In genomic region chr2:166773268-166773949, GRCh38 we compare ENCODE assay signal across 22 cellular contexts.
"Had no signal": no experiment of that assay in that cellular context is flagged by ENCODE, and none has a peak within 500 bp of the region (broad histone marks: within the 10 kb centered on the region; RNA-seq: fewer than 3 reads in every experiment).

No MANE protein-coding gene starts in this region.

- H3K9me3 Mint-ChIP-seq: activated CD4-positive, alpha-beta T cell treated with anti-CD3 and anti-CD28 coated beads, Interleukin-2, amount 10 ng/mL, durations not matched to agents 7 days and 5 days; activated naive CD4-positive, alpha-beta T cell treated with anti-CD3 and anti-CD28 coated beads, Interleukin-2, amount 10 ng/mL, durations not matched to agents 7 days and 5 days; stimulated activated naive CD8-positive, alpha-beta T cell treated with anti-CD3 and anti-CD28 coated beads, Interleukin-15, amount 100 ng/mL, for 72 hours had no signal

- H3K27ac ChIP-seq: heart right ventricle, lower lobe of right lung, right lobe of liver, skin epidermis, tibial artery, uterus had no signal

- H3K27me3 ChIP-seq: heart right ventricle, right lobe of liver, tibial artery, uterus had no signal

- H3K4me3 ChIP-seq: heart right ventricle, lower lobe of right lung, right lobe of liver, skin epidermis, tibial artery, uterus had no signal

- H3K27ac Mint-ChIP-seq: activated CD4-positive, alpha-beta T cell treated with anti-CD3 and anti-CD28 coated beads, Interleukin-2, amount 10 ng/mL, durations not matched to agents 7 days and 5 days; activated CD8-positive, alpha-beta memory T cell treated with anti-CD3 and anti-CD28 coated beads, Interleukin-2, amount 10 ng/mL, durations not matched to agents 7 days and 5 days; activated CD8-positive, alpha-beta T cell treated with anti-CD3 and anti-CD28 coated beads for 36 hours; activated naive CD4-positive, alpha-beta T cell treated with anti-CD3 and anti-CD28 coated beads, Interleukin-2, amount 10 ng/mL, durations not matched to agents 7 days and 5 days; immature natural killer cell; naive B cell; stimulated activated effector memory CD8-positive, alpha-beta T cell treated with anti-CD3 and anti-CD28 coated beads, Interleukin-12 subunit alpha, Interleukin-12 subunit beta, amount 100 ng/mL, for 72 hours had no signal

- H3K4me1 ChIP-seq: heart right ventricle, lower lobe of right lung, right lobe of liver, tibial artery, uterus had no signal

- H3K36me3 Mint-ChIP-seq: activated CD8-positive, alpha-beta memory T cell treated with anti-CD3 and anti-CD28 coated beads, Interleukin-2, amount 10 ng/mL, durations not matched to agents 7 days and 5 days; activated naive CD4-positive, alpha-beta T cell treated with anti-CD3 and anti-CD28 coated beads, Interleukin-2, amount 10 ng/mL, durations not matched to agents 7 days and 5 days; naive B cell; stimulated activated effector memory CD8-positive, alpha-beta T cell treated with anti-CD3 and anti-CD28 coated beads, Interleukin-12 subunit alpha, Interleukin-12 subunit beta, amount 100 ng/mL, for 72 hours had no signal

- H3K9me3 ChIP-seq: right lobe of liver, tibial artery, uterus had no signal

- DNase-seq: activated CD4-positive, alpha-beta T cell treated with anti-CD3 and anti-CD28 coated beads, Interleukin-2, amount 10 ng/mL, durations not matched to agents 7 days and 5 days; activated CD8-positive, alpha-beta memory T cell treated with anti-CD3 and anti-CD28 coated beads, Interleukin-2, amount 10 ng/mL, durations not matched to agents 7 days and 5 days; activated CD8-positive, alpha-beta T cell treated with anti-CD3 and anti-CD28 coated beads for 36 hours; activated effector memory CD4-positive, alpha-beta T cell treated with anti-CD3 and anti-CD28 coated beads, Interleukin-2, amount 50 U/mL, for 16 hours; activated naive CD4-positive, alpha-beta T cell treated with anti-CD3 and anti-CD28 coated beads, Interleukin-2, amount 10 ng/mL, durations not matched to agents 7 days and 5 days; activated T-cell treated with anti-CD3 and anti-CD28 coated beads for 4 hours; amygdala; cortex of kidney; heart right ventricle; immature natural killer cell; lower lobe of right lung; naive B cell; nucleus accumbens; right lobe of liver; stimulated activated CD4-positive, alpha-beta T cell treated with anti-CD3 and anti-CD28 coated beads, Interleukin-1b, Interleukin-23, amount 100 ng/mL, for 48 hours; stimulated activated naive CD8-positive, alpha-beta T cell treated with anti-CD3 and anti-CD28 coated beads, Interleukin-15, amount 100 ng/mL, for 72 hours; tibial artery; uterus had no signal

- H3K36me3 ChIP-seq: heart right ventricle, lower lobe of right lung, right lobe of liver, tibial artery, uterus had no signal

- H3K4me3 Mint-ChIP-seq: activated CD4-positive, alpha-beta T cell treated with anti-CD3 and anti-CD28 coated beads, Interleukin-2, amount 10 ng/mL, durations not matched to agents 7 days and 5 days; activated CD8-positive, alpha-beta memory T cell treated with anti-CD3 and anti-CD28 coated beads, Interleukin-2, amount 10 ng/mL, durations not matched to agents 7 days and 5 days; activated CD8-positive, alpha-beta T cell treated with anti-CD3 and anti-CD28 coated beads for 36 hours; activated naive CD4-positive, alpha-beta T cell treated with anti-CD3 and anti-CD28 coated beads, Interleukin-2, amount 10 ng/mL, durations not matched to agents 7 days and 5 days; immature natural killer cell; naive B cell; stimulated activated effector memory CD8-positive, alpha-beta T cell treated with anti-CD3 and anti-CD28 coated beads, Interleukin-12 subunit alpha, Interleukin-12 subunit beta, amount 100 ng/mL, for 72 hours; stimulated activated naive CD8-positive, alpha-beta T cell treated with anti-CD3 and anti-CD28 coated beads, Interleukin-15, amount 100 ng/mL, for 72 hours had no signal

- H3K4me1 Mint-ChIP-seq: activated CD4-positive, alpha-beta T cell treated with anti-CD3 and anti-CD28 coated beads, Interleukin-2, amount 10 ng/mL, durations not matched to agents 7 days and 5 days; activated CD8-positive, alpha-beta memory T cell treated with anti-CD3 and anti-CD28 coated beads, Interleukin-2, amount 10 ng/mL, durations not matched to agents 7 days and 5 days; activated naive CD4-positive, alpha-beta T cell treated with anti-CD3 and anti-CD28 coated beads, Interleukin-2, amount 10 ng/mL, durations not matched to agents 7 days and 5 days; immature natural killer cell; stimulated activated effector memory CD8-positive, alpha-beta T cell treated with anti-CD3 and anti-CD28 coated beads, Interleukin-12 subunit alpha, Interleukin-12 subunit beta, amount 100 ng/mL, for 72 hours; stimulated activated naive CD8-positive, alpha-beta T cell treated with anti-CD3 and anti-CD28 coated beads, Interleukin-15, amount 100 ng/mL, for 72 hours had no signal

- H3K27me3 Mint-ChIP-seq: activated CD4-positive, alpha-beta T cell treated with anti-CD3 and anti-CD28 coated beads, Interleukin-2, amount 10 ng/mL, durations not matched to agents 7 days and 5 days; activated CD8-positive, alpha-beta memory T cell treated with anti-CD3 and anti-CD28 coated beads, Interleukin-2, amount 10 ng/mL, durations not matched to agents 7 days and 5 days; activated CD8-positive, alpha-beta T cell treated with anti-CD3 and anti-CD28 coated beads for 36 hours; activated naive CD4-positive, alpha-beta T cell treated with anti-CD3 and anti-CD28 coated beads, Interleukin-2, amount 10 ng/mL, durations not matched to agents 7 days and 5 days; naive B cell; stimulated activated naive CD8-positive, alpha-beta T cell treated with anti-CD3 and anti-CD28 coated beads, Interleukin-15, amount 100 ng/mL, for 72 hours had no signal

- ATAC-seq: activated CD4-positive, CD25-positive, alpha-beta regulatory T cell treated with anti-CD3 and anti-CD28 coated beads, Interleukin-2, amount 50 U/mL, for 24 hours; activated CD8-positive, alpha-beta memory T cell treated with anti-CD3 and anti-CD28 coated beads, Interleukin-2, amount 10 ng/mL, durations not matched to agents 7 days and 5 days; activated CD8-positive, alpha-beta T cell treated with anti-CD3 and anti-CD28 coated beads for 36 hours; heart right ventricle; left lobe of liver; lower lobe of right lung; right lobe of liver; stimulated activated effector memory CD8-positive, alpha-beta T cell treated with anti-CD3 and anti-CD28 coated beads, Interleukin-12 subunit alpha, Interleukin-12 subunit beta, amount 100 ng/mL, for 72 hours; stimulated activated naive CD8-positive, alpha-beta T cell treated with anti-CD3 and anti-CD28 coated beads, Interleukin-15, amount 100 ng/mL, for 72 hours had no signal
